ENCODE assay signal across 8 cellular contexts in the genomic region with DNA sequence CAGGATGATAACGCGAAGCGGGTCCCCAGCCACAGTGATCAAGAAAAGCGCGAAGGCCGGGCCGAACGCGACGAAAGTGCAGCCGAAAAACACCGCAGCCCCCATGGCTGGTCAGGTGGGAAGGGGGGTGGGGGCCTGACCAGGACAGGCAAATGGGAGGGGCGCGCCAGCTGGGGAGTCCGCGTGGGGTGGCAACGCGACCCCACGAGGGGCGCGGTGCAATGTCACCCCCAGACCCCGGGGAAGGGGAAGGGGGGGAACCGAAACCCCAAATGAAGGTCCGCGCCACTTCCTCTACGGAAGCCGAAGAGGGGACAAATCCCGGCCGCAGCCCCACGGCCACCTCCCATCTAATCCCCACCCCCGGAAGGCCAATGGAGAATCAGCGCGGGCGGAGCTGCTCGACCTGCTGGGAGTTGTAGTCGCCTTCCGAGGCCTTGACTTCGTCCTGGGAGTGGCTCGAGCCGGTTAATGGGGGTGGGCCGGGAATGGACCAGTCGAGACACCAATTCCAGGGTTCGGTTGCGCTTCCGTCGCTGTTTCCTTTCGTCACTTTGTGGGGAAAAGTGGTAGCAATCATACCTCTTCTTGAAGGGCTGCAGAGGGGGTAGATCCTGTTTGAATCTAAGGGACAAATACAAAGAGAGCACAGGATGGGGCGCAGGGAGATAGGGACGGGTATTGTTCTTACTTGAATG. TPM values are rescaled to one million over a fixed set of nuclear protein-coding genes. Genes with fewer than 3 reads are reported as not detected.
DNase-seq lines count a peak whose midpoint lies in the region; ATAC-seq and TF ChIP-seq lines count a peak whose summit lies in the region.

A gene (minus strand): TSS at position 311 of the 698 bp plus-strand sequence. CDS start 206 bp downstream, at position 105.

- DNase-seq in GM03348 (ENCODE audit: low spot score) (peak; percentile 98), HFF-Myc (ENCODE audit: extremely low read depth, low read depth) (peak; percentile 94), NAMALWA (ENCODE audit: low spot score) (peak; percentile 96), SK-MEL-5 (ENCODE audit: low read depth, low spot score) (peak; percentile 99), foreskin keratinocyte (peak; percentile 88 to 93), stromal cell of bone marrow (ENCODE audit: low read depth) (peak; percentile 97)
- peak; percentile 61 to 85 (median 78) for DNase-seq in activated naive CD4-positive, alpha-beta T cell (lab: John Stamatoyannopoulos, UW)

- no peaks in the 10 kb centered on the region for H3K9me3 ChIP-seq in neuron (ENCODE audit: low read length)

- H3K27ac ChIP-seq in foreskin keratinocyte: peak within 1 kb of the TSS; percentile 93

- H3K4me1 ChIP-seq in foreskin keratinocyte (no peaks in the 10 kb centered on the region), neuron (ENCODE audit: insufficient read depth, low read length) (peaks cover 27% of the 10 kb centered on the region)

- in situ Hi-C loops in SK-MEL-5 (cut with HindIII; ENCODE audit: low pct_unique_long_range_greater_than_20kb, low sequenced_read_pairs): no loop called here

- no peak for TF ChIP-seq CTCF in HFF-Myc (IDR thresholded peaks at IDR 0.05; ENCODE audit: low read depth, low read length, missing control alignments)
- peak; percentile 1 for TF ChIP-seq CTCF in foreskin keratinocyte (conservative IDR thresholded peaks at IDR 0.05)

- peak; percentile 89 for ATAC-seq in foreskin keratinocyte

- H3K27me3 ChIP-seq in foreskin keratinocyte (no peaks in the 10 kb centered on the region), neuron (ENCODE audit: insufficient read depth, low read length) (no peaks in the 10 kb centered on the region)

- H3K36me3 ChIP-seq in neuron (ENCODE audit: insufficient read depth, low read length): peaks cover 34% of the 10 kb centered on the region

- peak within 1 kb of the TSS; percentile 35 for H2AFZ ChIP-seq in neuron (ENCODE audit: low read depth, low read length)

- peak within 1 kb of the TSS; percentile 99 for H3K4me3 ChIP-seq in HFF-Myc (replicated peaks; ENCODE audit: low read depth, low read length)
- peak within 1 kb of the TSS; percentile 83 for H3K4me3 ChIP-seq in neuron (ENCODE audit: low read length)

RNA-seq across cellular contexts. Expression of the gene that starts here (rescaled TPM):
- 208 and 231 TPM in 2 replicates for total RNA-seq in SK-MEL-5 (2014; rRNA removed; shearing (Covaris generic))
- polyA plus RNA-seq in SK-MEL-5 (2015; cell fraction: cytosol; rRNA removed): 206 and 238 TPM in 2 replicates
- polyA plus RNA-seq in SK-MEL-5 (2015; cell fraction: nucleus; rRNA removed): 160 and 167 TPM in 2 replicates
- total RNA-seq in foreskin keratinocyte: 138 and 153 TPM in 2 replicates
- 142 and 166 TPM in 2 replicates for polyA plus RNA-seq in foreskin keratinocyte

Comparison
In these comparisons a context has a peak if more than half of its experiments do, and no peak if none do; other contexts are left out.
1. Peak in every context shown above with its lines: DNase-seq, ATAC-seq, H3K4me3 ChIP-seq and H3K27ac ChIP-seq.